In genomic region chr2:152046940-152047339, GRCh38 we compare ENCODE assay signal across 1 cellular context.
TF ChIP-seq lines count a peak whose summit lies in the region.

No MANE protein-coding gene starts in this region.

TF ChIP-seq in K562, 482 proteins besides CTCF, POLR2A, EP300 and RAD21 (continued from another document):
- TF ChIP-seq ZBTB40 (IDR thresholded peaks at IDR 0.05) (no peak), ZBTB40 (CRISPR knock-in tag; IDR thresholded peaks at IDR 0.05) (no peak), NFE2 (IDR thresholded peaks at IDR 0.05; ENCODE audit: low read depth) (no peak)
